In genomic region chr3:106341090-106341489, GRCh38 we compare ENCODE assay signal across 17 cellular contexts.
DNase-seq lines count a peak whose midpoint lies in the region; ATAC-seq and TF ChIP-seq lines count a peak whose summit lies in the region.
"Had no signal": no experiment of that assay in that cellular context is flagged by ENCODE, and none has a peak within 500 bp of the region (broad histone marks: within the 10 kb centered on the region; RNA-seq: fewer than 3 reads in every experiment).

No MANE protein-coding gene starts in this region.

- TF ChIP-seq CTCF in WERI-Rb-1 (IDR thresholded peaks at IDR 0.05; ENCODE audit: low read depth, low read length), result no peak

- H3K36me3 ChIP-seq in WERI-Rb-1, result no peaks in the 10 kb centered on the region
- H3K36me3 ChIP-seq: brain microvascular endothelial cell, neutrophil, vagina had no signal

- no peaks in the 10 kb centered on the region for H3K27me3 ChIP-seq in WERI-Rb-1 (ENCODE audit: insufficient read depth, low read depth, severe bottlenecking)
- H3K27me3 ChIP-seq: brain microvascular endothelial cell, neutrophil, vagina had no signal

- peak overlapping the region; percentile 50 for H3K27ac ChIP-seq in WERI-Rb-1
- H3K27ac ChIP-seq: brain microvascular endothelial cell, neutrophil, vagina had no signal

- H3K9me3 ChIP-seq in WERI-Rb-1 (ENCODE audit: severe bottlenecking), result no peaks in the 10 kb centered on the region
- H3K9me3 ChIP-seq: neutrophil, vagina had no signal

- H3K4me3 ChIP-seq in WERI-Rb-1 (ENCODE audit: low read depth, low read length), result peak overlapping the region; percentile 16; the same call in 1 of the 2 replicates
- H3K4me3 ChIP-seq: lung, vagina had no signal

- no peak for ATAC-seq in GM21381 (IDR thresholded peaks at IDR 0.05; ENCODE audit: unreplicated experiment)
- ATAC-seq: activated CD8-positive, alpha-beta T cell treated with anti-CD3 and anti-CD28 coated beads for 36 hours had no signal

- DNase-seq in AG08395 (ENCODE audit: low spot score), result peak; percentile 5
- DNase-seq in M059J (ENCODE audit: low read depth), result peak; percentile 42
- peak; percentile 50 for DNase-seq in WERI-Rb-1
- DNase-seq in myocyte (ENCODE audit: low read depth), result peak; percentile 92
- no peak for DNase-seq in NCI-H187 treated with DMSO at 0.1 percent for 48 hours (lab: John Stamatoyannopoulos, UW)
- no peak for DNase-seq in iPS-NIHi7 (ENCODE audit: extremely low spot score)
- DNase-seq in kidney tubule cell (ENCODE audit: low spot score), result no peak
- DNase-seq: activated CD8-positive, alpha-beta T cell treated with anti-CD3 and anti-CD28 coated beads for 36 hours; activated gamma-delta T cell; AML-193; brain microvascular endothelial cell; stimulated activated CD8-positive, alpha-beta memory T cell treated with anti-CD3 and anti-CD28 coated beads, Interleukin-4, amount 100 ng/mL, for 48 hours; T-helper 9 cell had no signal

Comparison
In these comparisons a context has a peak if more than half of its experiments do, and no peak if none do; other contexts are left out.
1. DNase-seq: peak in AG08395 (single experiment), M059J (single experiment), WERI-Rb-1 (single experiment) and myocyte (single experiment); none in NCI-H187 treated with DMSO at 0.1 percent for 48 hours (single experiment), iPS-NIHi7 (single experiment) and kidney tubule cell (single experiment).